26 cellular contexts compared by ENCODE assay signal in the genomic region with DNA sequence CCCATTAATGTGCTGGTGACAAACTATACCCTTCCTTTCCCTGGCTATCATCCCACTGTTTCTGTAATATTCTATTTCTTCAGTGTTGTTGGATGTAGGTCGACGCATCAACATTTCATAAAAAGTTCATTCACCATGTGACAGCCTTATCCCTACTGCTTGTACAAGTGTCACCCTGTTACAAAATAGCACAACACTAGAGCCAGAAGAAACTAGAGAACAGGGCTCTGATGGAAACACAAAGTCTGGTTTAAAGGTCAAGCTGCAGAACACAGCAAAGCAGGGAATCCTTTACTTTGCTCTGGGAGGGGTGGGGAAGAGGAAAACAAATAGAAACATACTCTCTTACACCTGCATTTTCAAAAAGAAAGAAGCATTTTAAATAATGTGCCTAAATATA.
DNase-seq lines count a peak whose midpoint lies in the region; ATAC-seq and TF ChIP-seq lines count a peak whose summit lies in the region.
"Had no signal": no experiment of that assay in that cellular context is flagged by ENCODE, and none has a peak within 500 bp of the region (broad histone marks: within the 10 kb centered on the region; RNA-seq: fewer than 3 reads in every experiment).

No MANE protein-coding gene starts in this region.

- TF ChIP-seq CTCF in psoas muscle (IDR thresholded peaks at IDR 0.05) = no peak

- intact Hi-C loops in Right ventricle myocardium superior (cut with DNase I) = loop anchor here (10.0 kb wide), 1 partner anchor 97 kb away; no protein-coding TSS in a partner anchor
- intact Hi-C loops in cardiac septum (cut with DNase I) = loop anchor here (5.0 to 10.0 kb wide), 2 partner anchors 47 to 245 kb away; partner anchors contain the start of gene RNF150
- intact Hi-C loops in left ventricle myocardium superior (cut with micrococcal nuclease) = no loop called here
- intact Hi-C loops in psoas muscle (cut with DNase I) = no loop called here

- no peak overlapping the region for H3K4me3 ChIP-seq in psoas muscle
- H3K4me3 ChIP-seq: GM23248, K562, SK-N-MC had no signal

- H3K4me1 ChIP-seq in psoas muscle = peaks cover 20% of the 10 kb centered on the region
- H3K4me1 ChIP-seq: BE2C had no signal

- no peaks in the 10 kb centered on the region for H3K36me3 ChIP-seq in psoas muscle (ENCODE audit: insufficient read depth in 1 of 2, low read depth in 1 of 2)
- H3K36me3 ChIP-seq: BE2C had no signal

- peak; percentile 88 for ATAC-seq in Right ventricle myocardium superior (ENCODE audit: poor library complexity)
- ATAC-seq in left ventricle myocardium superior = peak; percentile 92
- peak; percentile 49 to 95 (median 92) for ATAC-seq in psoas muscle
- no peak for ATAC-seq in HG03354 (IDR thresholded peaks at IDR 0.05; ENCODE audit: poor library complexity, severe bottlenecking, unreplicated experiment)
- ATAC-seq in GM19351 (IDR thresholded peaks at IDR 0.05; ENCODE audit: unreplicated experiment) = no peak
- ATAC-seq: K562 had no signal

- WGBS in psoas muscle, 3 donors = 21 to 37% (median 31%) methylated on average over 2 of the region's 2 CpGs

- no peaks in the 10 kb centered on the region for H3K27me3 ChIP-seq in psoas muscle (ENCODE audit: insufficient read depth in 3 of 3, low read length in 2 of 3)
- H3K27me3 ChIP-seq: BE2C had no signal

- H3K27ac ChIP-seq in psoas muscle = peak overlapping the region; percentile 53
- no peak overlapping the region for H3K27ac ChIP-seq in caudate nucleus (ENCODE audit: low read depth, low read length)
- H3K27ac ChIP-seq: GM23248, RWPE1, SK-N-MC had no signal

- H3K9me3 ChIP-seq in psoas muscle = no peaks in the 10 kb centered on the region
- H3K9me3 ChIP-seq: BE2C had no signal

- DNase-seq in Right ventricle myocardium superior (no peak), cardiac septum (ENCODE audit: low spot score) (no peak), left ventricle myocardium superior (no peak), psoas muscle (no peak), NCI-H774 (lab: John Stamatoyannopoulos, UW) (no peak), caudate nucleus (lab: John Stamatoyannopoulos, UW) (no peak)
- DNase-seq: 8988T; ACHN; BE2C; CD8-positive, alpha-beta memory T cell; DMS 273 treated with DMSO at 0.1 percent for 48 hours; DMS79; EL; GDM1; GM23248; Kasumi-1; NCI-H1105; NCI-H1436 treated with DMSO at 0.1 percent for 48 hours; NCI-H1930; NCI-H446 treated with DMSO at 0.1 percent for 48 hours; SIG-M5 had no signal

Comparison
In these comparisons a context has a peak if more than half of its experiments do, and no peak if none do; other contexts are left out.
1. intact Hi-C loops: an anchor here in Right ventricle myocardium superior (10.0 kb wide) and cardiac septum (5.0 to 10.0 kb wide); none called in left ventricle myocardium superior and psoas muscle.
2. ATAC-seq: peak in Right ventricle myocardium superior (single experiment), left ventricle myocardium superior (single experiment) and psoas muscle (4 of 4); none in HG03354 (single experiment) and GM19351 (single experiment).